8 cellular contexts compared by ENCODE assay signal in genomic region chr6:106102034-106102433, GRCh38. TPM values are rescaled to one million over a fixed set of nuclear protein-coding genes. Genes with fewer than 3 reads are reported as not detected.
DNase-seq lines count a peak whose midpoint lies in the region; ATAC-seq and TF ChIP-seq lines count a peak whose summit lies in the region.

No MANE protein-coding gene starts in this region.

- no peaks in the 10 kb centered on the region for H3K9me3 Mint-ChIP-seq in IgD-negative memory B cell

- no peaks in the 10 kb centered on the region for H3K9me3 ChIP-seq in mucosa of rectum (ENCODE audit: control insufficient read depth in 2 of 2, low read length in 2 of 2)
- no peaks in the 10 kb centered on the region for H3K9me3 ChIP-seq in A673 (ENCODE audit: low read depth, low read length, poor library complexity, severe bottlenecking)

- no peak for TF ChIP-seq CTCF in A673 (conservative IDR thresholded peaks at IDR 0.05; ENCODE audit: low read depth, low read length)

- POLR2A ChIA-PET in A673 (lab: Charles Lee; ENCODE audit: low non-redundant PET): no interaction called here

- CTCF ChIA-PET in A673 (lab: Charles Lee): no interaction called here

- DNase-seq in A673 (ENCODE audit: low spot score) (no peak), cerebellum (ENCODE audit: low spot score) (no peak), SW480 (ENCODE audit: low spot score) (no peak), AG08396 (ENCODE audit: low spot score) (no peak)

- H3K4me1 Mint-ChIP-seq in IgD-negative memory B cell: peaks cover 47 to 59% (median 47%) of the 10 kb centered on the region in 3 donors

- no TSS peak for BruUV-seq in A673 (replicated peaks; lab: Mats Ljungman, UMichigan)

- H3K36me3 ChIP-seq in mucosa of rectum (ENCODE audit: control insufficient read depth in 2 of 2, insufficient read depth in 2 of 2, low read length in 2 of 2) (peaks cover 16 to 27% of the 10 kb centered on the region in 2 donors), A673 (ENCODE audit: insufficient read depth, low read length, poor library complexity, severe bottlenecking) (no peaks in the 10 kb centered on the region)

- H3K27me3 Mint-ChIP-seq in IgD-negative memory B cell: no peaks in the 10 kb centered on the region

- H3K36me3 Mint-ChIP-seq in IgD-negative memory B cell: peaks cover 24% of the 10 kb centered on the region

- H3K4me1 ChIP-seq in mucosa of rectum (ENCODE audit: control insufficient read depth in 2 of 2, insufficient read depth in 2 of 2, low read length in 2 of 2): peaks cover 23% of the 10 kb centered on the region in 2 donors
- peaks cover 8% of the 10 kb centered on the region for H3K4me1 ChIP-seq in A673 (ENCODE audit: insufficient read depth, low read length, poor library complexity, severe bottlenecking)

- H3K4me3 ChIP-seq in mucosa of rectum (ENCODE audit: low read length in 2 of 2) (no peak overlapping the region), A673 (ENCODE audit: low read depth, low read length, poor library complexity, severe bottlenecking) (no peak overlapping the region)

- intact Hi-C loops in A673 (cut with micrococcal nuclease; ENCODE audit: unreplicated experiment): no loop called here

- no peaks in the 10 kb centered on the region for H3K27me3 ChIP-seq in mucosa of rectum (ENCODE audit: control insufficient read depth in 2 of 2, insufficient read depth in 2 of 2, low read length in 2 of 2)
- H3K27me3 ChIP-seq in A673 (replicated peaks; ENCODE audit: insufficient read depth, low read depth, low read length, poor library complexity): no peaks in the 10 kb centered on the region

- peak overlapping the region; percentile 9 to 52 for H3K27ac ChIP-seq in mucosa of rectum (ENCODE audit: low read depth in 2 of 2, low read length in 2 of 2)
- no peak overlapping the region for H3K27ac ChIP-seq in A673 (ENCODE audit: low read depth, low read length, poor library complexity, severe bottlenecking)

- peak; percentile 50 for ATAC-seq in GM18498 (IDR thresholded peaks at IDR 0.05; ENCODE audit: unreplicated experiment)
- ATAC-seq in GM21529 (IDR thresholded peaks at IDR 0.05; ENCODE audit: unreplicated experiment): peak; percentile 61

- no peak overlapping the region for H3K9ac ChIP-seq in mucosa of rectum (ENCODE audit: low read depth in 1 of 2, low read length in 2 of 2)

- H3K4me3 Mint-ChIP-seq in IgD-negative memory B cell: peak overlapping the region; percentile 12 to 93 (median 56)

- H3K27ac Mint-ChIP-seq in IgD-negative memory B cell: peak overlapping the region in 1 of 3 donors; percentile 60

RNA-seq across cellular contexts. Expression of gene PRDM1, which starts 15.9 kb away (rescaled TPM):
- polyA plus RNA-seq in IgD-negative memory B cell: 11.0 TPM
- total RNA-seq in A673 (2021) (not detected in 2 replicates), cerebellum (0.45 TPM)
